In the genomic region with DNA sequence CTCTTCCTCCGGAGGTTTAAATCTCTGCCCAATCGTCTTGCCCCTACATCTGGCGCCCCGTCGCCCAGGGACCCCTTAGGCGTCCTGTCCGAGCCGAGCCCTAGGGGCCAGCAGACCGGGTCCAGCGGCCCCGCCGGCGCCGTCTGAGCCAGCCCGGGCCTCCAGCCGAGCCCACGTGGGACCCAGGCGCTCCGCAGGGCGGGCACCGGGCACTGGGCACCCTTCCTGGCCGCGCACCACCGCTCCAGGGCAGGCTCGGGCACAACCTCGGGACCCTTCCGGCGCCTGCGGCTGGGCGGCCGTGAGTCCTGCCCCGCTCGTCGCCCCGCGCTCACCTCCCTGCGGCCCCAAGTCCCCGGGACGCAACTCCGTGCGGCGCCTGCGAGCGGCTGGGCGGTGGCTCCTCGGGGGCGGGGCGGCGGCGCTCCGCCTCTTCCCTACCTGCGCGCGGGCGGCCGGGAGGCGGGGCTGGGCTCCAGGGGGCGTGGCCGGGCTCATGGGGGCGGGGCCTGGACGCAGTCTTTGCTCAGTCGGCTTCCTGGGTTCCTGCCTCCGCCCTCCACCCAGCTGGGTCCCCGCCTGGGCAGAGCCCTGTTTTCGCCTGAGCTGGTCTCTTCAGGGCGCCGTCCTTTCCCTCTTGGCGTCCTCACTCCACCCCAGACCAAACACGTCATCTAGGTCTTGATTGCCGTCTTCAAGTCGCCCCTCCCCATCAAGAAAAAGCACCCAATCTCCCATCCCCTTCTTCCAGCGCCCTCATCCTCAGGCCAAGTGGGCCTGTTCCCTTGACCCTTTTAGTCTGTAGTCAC, we compare ENCODE assay signal across 1 cellular context.
TF ChIP-seq lines count a peak whose summit lies in the region.

A gene (minus strand): TSS at position 406 of the 809 bp plus-strand sequence. CDS start 19,899 bp downstream, outside the sequence.

TF ChIP-seq in GM12878, 131 proteins besides CTCF, POLR2A, EP300 and RAD21 (continued from another document and continues in another):
- TF ChIP-seq, protein P1, sequence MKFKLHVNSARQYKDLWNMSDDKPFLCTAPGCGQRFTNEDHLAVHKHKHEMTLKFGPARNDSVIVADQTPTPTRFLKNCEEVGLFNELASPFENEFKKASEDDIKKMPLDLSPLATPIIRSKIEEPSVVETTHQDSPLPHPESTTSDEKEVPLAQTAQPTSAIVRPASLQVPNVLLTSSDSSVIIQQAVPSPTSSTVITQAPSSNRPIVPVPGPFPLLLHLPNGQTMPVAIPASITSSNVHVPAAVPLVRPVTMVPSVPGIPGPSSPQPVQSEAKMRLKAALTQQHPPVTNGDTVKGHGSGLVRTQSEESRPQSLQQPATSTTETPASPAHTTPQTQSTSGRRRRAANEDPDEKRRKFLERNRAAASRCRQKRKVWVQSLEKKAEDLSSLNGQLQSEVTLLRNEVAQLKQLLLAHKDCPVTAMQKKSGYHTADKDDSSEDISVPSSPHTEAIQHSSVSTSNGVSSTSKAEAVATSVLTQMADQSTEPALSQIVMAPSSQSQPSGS (IDR thresholded peaks at IDR 0.05; ENCODE audit: low read length), result no peak
- 0 out of 2 replicates have a peak, but pooled peaks have one; percentile 47 for TF ChIP-seq NFXL1 (IDR thresholded peaks at IDR 0.05; ENCODE audit: borderline replicate concordance)
- 0 out of 2 replicates have a peak, but pooled peaks have one; percentile 31 for TF ChIP-seq NRF1 (conservative IDR thresholded peaks at IDR 0.05; ENCODE audit: low read depth, low read length)
- no peak for TF ChIP-seq SUZ12 (IDR thresholded peaks at IDR 0.05; ENCODE audit: unreplicated experiment)
- 0 out of 2 replicates have a peak, but pooled peaks have one; percentile 22 for TF ChIP-seq TAF1 (IDR thresholded peaks at IDR 0.05; ENCODE audit: borderline replicate concordance, low read depth, low read length)
- TF ChIP-seq, protein P2, sequence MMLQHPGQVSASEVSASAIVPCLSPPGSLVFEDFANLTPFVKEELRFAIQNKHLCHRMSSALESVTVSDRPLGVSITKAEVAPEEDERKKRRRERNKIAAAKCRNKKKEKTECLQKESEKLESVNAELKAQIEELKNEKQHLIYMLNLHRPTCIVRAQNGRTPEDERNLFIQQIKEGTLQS (IDR thresholded peaks at IDR 0.05; ENCODE audit: borderline replicate concordance, extremely low read depth, low read depth, low read length), result no peak
- 0 out of 2 replicates have a peak, but pooled peaks have one; percentile 19 for TF ChIP-seq ATF7 (IDR thresholded peaks at IDR 0.05; ENCODE audit: low read depth)
- TF ChIP-seq GATAD2B (conservative IDR thresholded peaks at IDR 0.05; ENCODE audit: low read depth), result peak; percentile 95
- TF ChIP-seq KLF5 (IDR thresholded peaks at IDR 0.05; ENCODE audit: partially characterized antibody), result no peak
- peak; percentile 87 for TF ChIP-seq DPF2 (IDR thresholded peaks at IDR 0.05)
- no peak for TF ChIP-seq NR2C2 (IDR thresholded peaks at IDR 0.05; ENCODE audit: borderline replicate concordance, control insufficient read depth, insufficient read length, low read depth)
- 0 out of 2 replicates have a peak, but pooled peaks have one; percentile 24 for TF ChIP-seq POLR2AphosphoS2 (IDR thresholded peaks at IDR 0.05; ENCODE audit: low read depth, low read length)
- TF ChIP-seq, protein P3, sequence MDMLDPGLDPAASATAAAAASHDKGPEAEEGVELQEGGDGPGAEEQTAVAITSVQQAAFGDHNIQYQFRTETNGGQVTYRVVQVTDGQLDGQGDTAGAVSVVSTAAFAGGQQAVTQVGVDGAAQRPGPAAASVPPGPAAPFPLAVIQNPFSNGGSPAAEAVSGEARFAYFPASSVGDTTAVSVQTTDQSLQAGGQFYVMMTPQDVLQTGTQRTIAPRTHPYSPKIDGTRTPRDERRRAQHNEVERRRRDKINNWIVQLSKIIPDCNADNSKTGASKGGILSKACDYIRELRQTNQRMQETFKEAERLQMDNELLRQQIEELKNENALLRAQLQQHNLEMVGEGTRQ (IDR thresholded peaks at IDR 0.05; ENCODE audit: borderline replicate concordance, low read depth, low read length), result no peak
- TF ChIP-seq KDM1A (IDR thresholded peaks at IDR 0.05; ENCODE audit: borderline replicate concordance), result no peak
- peak; percentile 58; the same call in 1 of the 2 replicates for TF ChIP-seq SIN3A (IDR thresholded peaks at IDR 0.05; ENCODE audit: low read depth, low read length)
- 0 out of 2 replicates have a peak, but pooled peaks have one; percentile 37 for TF ChIP-seq TCF3 (IDR thresholded peaks at IDR 0.05; ENCODE audit: borderline replicate concordance, insufficient read depth, low read depth, low read length)
- no peak for TF ChIP-seq PAX5 (IDR thresholded peaks at IDR 0.05; ENCODE audit: borderline replicate concordance, low read depth, low read length)
- TF ChIP-seq, protein P4, sequence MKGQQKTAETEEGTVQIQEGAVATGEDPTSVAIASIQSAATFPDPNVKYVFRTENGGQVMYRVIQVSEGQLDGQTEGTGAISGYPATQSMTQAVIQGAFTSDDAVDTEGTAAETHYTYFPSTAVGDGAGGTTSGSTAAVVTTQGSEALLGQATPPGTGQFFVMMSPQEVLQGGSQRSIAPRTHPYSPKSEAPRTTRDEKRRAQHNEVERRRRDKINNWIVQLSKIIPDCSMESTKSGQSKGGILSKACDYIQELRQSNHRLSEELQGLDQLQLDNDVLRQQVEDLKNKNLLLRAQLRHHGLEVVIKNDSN (IDR thresholded peaks at IDR 0.05; ENCODE audit: borderline replicate concordance, extremely low read length, insufficient read depth, low read depth, low read length), result peak; percentile 59
- TF ChIP-seq, protein P5, sequence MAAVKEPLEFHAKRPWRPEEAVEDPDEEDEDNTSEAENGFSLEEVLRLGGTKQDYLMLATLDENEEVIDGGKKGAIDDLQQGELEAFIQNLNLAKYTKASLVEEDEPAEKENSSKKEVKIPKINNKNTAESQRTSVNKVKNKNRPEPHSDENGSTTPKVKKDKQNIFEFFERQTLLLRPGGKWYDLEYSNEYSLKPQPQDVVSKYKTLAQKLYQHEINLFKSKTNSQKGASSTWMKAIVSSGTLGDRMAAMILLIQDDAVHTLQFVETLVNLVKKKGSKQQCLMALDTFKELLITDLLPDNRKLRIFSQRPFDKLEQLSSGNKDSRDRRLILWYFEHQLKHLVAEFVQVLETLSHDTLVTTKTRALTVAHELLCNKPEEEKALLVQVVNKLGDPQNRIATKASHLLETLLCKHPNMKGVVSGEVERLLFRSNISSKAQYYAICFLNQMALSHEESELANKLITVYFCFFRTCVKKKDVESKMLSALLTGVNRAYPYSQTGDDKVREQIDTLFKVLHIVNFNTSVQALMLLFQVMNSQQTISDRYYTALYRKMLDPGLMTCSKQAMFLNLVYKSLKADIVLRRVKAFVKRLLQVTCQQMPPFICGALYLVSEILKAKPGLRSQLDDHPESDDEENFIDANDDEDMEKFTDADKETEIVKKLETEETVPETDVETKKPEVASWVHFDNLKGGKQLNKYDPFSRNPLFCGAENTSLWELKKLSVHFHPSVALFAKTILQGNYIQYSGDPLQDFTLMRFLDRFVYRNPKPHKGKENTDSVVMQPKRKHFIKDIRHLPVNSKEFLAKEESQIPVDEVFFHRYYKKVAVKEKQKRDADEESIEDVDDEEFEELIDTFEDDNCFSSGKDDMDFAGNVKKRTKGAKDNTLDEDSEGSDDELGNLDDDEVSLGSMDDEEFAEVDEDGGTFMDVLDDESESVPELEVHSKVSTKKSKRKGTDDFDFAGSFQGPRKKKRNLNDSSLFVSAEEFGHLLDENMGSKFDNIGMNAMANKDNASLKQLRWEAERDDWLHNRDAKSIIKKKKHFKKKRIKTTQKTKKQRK (IDR thresholded peaks at IDR 0.05; ENCODE audit: low read depth, low read length), result no peak
- TF ChIP-seq, protein P6, sequence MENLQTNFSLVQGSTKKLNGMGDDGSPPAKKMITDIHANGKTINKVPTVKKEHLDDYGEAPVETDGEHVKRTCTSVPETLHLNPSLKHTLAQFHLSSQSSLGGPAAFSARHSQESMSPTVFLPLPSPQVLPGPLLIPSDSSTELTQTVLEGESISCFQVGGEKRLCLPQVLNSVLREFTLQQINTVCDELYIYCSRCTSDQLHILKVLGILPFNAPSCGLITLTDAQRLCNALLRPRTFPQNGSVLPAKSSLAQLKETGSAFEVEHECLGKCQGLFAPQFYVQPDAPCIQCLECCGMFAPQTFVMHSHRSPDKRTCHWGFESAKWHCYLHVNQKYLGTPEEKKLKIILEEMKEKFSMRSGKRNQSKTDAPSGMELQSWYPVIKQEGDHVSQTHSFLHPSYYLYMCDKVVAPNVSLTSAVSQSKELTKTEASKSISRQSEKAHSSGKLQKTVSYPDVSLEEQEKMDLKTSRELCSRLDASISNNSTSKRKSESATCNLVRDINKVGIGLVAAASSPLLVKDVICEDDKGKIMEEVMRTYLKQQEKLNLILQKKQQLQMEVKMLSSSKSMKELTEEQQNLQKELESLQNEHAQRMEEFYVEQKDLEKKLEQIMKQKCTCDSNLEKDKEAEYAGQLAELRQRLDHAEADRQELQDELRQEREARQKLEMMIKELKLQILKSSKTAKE (IDR thresholded peaks at IDR 0.05; ENCODE audit: low read depth, poor library complexity, severe bottlenecking), result no peak
- no peak for TF ChIP-seq SUPT20H (IDR thresholded peaks at IDR 0.05; ENCODE audit: borderline replicate concordance, control insufficient read depth, low read depth, low read length)
- TF ChIP-seq BHLHE40 (IDR thresholded peaks at IDR 0.05; ENCODE audit: borderline replicate concordance in 1 of 2, low read depth in 2 of 2, low read length in 1 of 2), result peak; percentile 3 to 62; a peak in 2 of 4 replicates
- TF ChIP-seq ZNF384 (IDR thresholded peaks at IDR 0.05; ENCODE audit: borderline replicate concordance, low read depth, low read length), result no peak
- TF ChIP-seq PML (IDR thresholded peaks at IDR 0.05; ENCODE audit: low read length), result no peak
- TF ChIP-seq, protein P7, sequence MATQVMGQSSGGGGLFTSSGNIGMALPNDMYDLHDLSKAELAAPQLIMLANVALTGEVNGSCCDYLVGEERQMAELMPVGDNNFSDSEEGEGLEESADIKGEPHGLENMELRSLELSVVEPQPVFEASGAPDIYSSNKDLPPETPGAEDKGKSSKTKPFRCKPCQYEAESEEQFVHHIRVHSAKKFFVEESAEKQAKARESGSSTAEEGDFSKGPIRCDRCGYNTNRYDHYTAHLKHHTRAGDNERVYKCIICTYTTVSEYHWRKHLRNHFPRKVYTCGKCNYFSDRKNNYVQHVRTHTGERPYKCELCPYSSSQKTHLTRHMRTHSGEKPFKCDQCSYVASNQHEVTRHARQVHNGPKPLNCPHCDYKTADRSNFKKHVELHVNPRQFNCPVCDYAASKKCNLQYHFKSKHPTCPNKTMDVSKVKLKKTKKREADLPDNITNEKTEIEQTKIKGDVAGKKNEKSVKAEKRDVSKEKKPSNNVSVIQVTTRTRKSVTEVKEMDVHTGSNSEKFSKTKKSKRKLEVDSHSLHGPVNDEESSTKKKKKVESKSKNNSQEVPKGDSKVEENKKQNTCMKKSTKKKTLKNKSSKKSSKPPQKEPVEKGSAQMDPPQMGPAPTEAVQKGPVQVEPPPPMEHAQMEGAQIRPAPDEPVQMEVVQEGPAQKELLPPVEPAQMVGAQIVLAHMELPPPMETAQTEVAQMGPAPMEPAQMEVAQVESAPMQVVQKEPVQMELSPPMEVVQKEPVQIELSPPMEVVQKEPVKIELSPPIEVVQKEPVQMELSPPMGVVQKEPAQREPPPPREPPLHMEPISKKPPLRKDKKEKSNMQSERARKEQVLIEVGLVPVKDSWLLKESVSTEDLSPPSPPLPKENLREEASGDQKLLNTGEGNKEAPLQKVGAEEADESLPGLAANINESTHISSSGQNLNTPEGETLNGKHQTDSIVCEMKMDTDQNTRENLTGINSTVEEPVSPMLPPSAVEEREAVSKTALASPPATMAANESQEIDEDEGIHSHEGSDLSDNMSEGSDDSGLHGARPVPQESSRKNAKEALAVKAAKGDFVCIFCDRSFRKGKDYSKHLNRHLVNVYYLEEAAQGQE (IDR thresholded peaks at IDR 0.05; ENCODE audit: low read depth, low read length), result no peak
- no peak for TF ChIP-seq FOS (IDR thresholded peaks at IDR 0.05; ENCODE audit: borderline replicate concordance, extremely low read depth, insufficient read length)
- TF ChIP-seq, protein P8, sequence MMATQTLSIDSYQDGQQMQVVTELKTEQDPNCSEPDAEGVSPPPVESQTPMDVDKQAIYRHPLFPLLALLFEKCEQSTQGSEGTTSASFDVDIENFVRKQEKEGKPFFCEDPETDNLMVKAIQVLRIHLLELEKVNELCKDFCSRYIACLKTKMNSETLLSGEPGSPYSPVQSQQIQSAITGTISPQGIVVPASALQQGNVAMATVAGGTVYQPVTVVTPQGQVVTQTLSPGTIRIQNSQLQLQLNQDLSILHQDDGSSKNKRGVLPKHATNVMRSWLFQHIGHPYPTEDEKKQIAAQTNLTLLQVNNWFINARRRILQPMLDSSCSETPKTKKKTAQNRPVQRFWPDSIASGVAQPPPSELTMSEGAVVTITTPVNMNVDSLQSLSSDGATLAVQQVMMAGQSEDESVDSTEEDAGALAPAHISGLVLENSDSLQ (IDR thresholded peaks at IDR 0.05), result no peak
- TF ChIP-seq, protein P9, sequence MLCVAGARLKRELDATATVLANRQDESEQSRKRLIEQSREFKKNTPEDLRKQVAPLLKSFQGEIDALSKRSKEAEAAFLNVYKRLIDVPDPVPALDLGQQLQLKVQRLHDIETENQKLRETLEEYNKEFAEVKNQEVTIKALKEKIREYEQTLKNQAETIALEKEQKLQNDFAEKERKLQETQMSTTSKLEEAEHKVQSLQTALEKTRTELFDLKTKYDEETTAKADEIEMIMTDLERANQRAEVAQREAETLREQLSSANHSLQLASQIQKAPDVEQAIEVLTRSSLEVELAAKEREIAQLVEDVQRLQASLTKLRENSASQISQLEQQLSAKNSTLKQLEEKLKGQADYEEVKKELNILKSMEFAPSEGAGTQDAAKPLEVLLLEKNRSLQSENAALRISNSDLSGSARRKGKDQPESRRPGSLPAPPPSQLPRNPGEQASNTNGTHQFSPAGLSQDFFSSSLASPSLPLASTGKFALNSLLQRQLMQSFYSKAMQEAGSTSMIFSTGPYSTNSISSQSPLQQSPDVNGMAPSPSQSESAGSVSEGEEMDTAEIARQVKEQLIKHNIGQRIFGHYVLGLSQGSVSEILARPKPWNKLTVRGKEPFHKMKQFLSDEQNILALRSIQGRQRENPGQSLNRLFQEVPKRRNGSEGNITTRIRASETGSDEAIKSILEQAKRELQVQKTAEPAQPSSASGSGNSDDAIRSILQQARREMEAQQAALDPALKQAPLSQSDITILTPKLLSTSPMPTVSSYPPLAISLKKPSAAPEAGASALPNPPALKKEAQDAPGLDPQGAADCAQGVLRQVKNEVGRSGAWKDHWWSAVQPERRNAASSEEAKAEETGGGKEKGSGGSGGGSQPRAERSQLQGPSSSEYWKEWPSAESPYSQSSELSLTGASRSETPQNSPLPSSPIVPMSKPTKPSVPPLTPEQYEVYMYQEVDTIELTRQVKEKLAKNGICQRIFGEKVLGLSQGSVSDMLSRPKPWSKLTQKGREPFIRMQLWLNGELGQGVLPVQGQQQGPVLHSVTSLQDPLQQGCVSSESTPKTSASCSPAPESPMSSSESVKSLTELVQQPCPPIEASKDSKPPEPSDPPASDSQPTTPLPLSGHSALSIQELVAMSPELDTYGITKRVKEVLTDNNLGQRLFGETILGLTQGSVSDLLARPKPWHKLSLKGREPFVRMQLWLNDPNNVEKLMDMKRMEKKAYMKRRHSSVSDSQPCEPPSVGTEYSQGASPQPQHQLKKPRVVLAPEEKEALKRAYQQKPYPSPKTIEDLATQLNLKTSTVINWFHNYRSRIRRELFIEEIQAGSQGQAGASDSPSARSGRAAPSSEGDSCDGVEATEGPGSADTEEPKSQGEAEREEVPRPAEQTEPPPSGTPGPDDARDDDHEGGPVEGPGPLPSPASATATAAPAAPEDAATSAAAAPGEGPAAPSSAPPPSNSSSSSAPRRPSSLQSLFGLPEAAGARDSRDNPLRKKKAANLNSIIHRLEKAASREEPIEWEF (IDR thresholded peaks at IDR 0.05; ENCODE audit: insufficient replicate concordance, low read depth, low read length), result no peak
- TF ChIP-seq BMI1 (IDR thresholded peaks at IDR 0.05; ENCODE audit: borderline replicate concordance), result no peak
- TF ChIP-seq TBL1XR1 (IDR thresholded peaks at IDR 0.05; ENCODE audit: low read depth, low read length), result no peak
